In genomic region chr15:71748327-71748726, GRCh38 we compare ENCODE assay signal across 1 cellular context.
TF ChIP-seq lines count a peak whose summit lies in the region.

No MANE protein-coding gene starts in this region.

TF ChIP-seq in HepG2, 621 proteins besides CTCF, POLR2A, EP300 and RAD21 (continued from another document):
- TF ChIP-seq HNRNPUL1 (IDR thresholded peaks at IDR 0.05; ENCODE audit: low read depth, low read length), result no peak
